19 cellular contexts compared by ENCODE assay signal in the genomic region with DNA sequence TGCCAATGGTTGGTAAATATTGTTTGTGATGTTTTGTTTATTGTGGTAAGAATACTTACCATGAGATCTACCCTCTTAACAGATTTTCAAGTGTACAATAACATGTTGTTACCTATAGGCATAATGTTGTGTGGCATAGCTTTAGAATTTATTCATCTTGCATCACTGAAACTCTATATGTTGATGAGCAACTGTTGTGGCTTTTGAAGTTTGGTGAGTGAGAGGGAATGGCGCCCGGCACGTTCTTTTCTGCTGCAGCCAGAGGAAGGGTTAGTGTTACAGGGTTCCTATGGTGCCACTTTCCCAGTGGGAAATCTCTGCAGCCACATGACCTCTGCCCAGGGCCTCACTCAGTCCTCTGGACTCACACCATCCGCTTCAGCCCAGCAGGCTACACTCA.
DNase-seq lines count a peak whose midpoint lies in the region; ATAC-seq, FAIRE-seq and TF ChIP-seq lines count a peak whose summit lies in the region.
"Had no signal": no experiment of that assay in that cellular context is flagged by ENCODE, and none has a peak within 500 bp of the region (broad histone marks: within the 10 kb centered on the region; RNA-seq: fewer than 3 reads in every experiment).

No MANE protein-coding gene starts in this region.

- H3K23me2 ChIP-seq in H1 (ENCODE audit: low read depth, low read length) = no peaks in the 10 kb centered on the region

- H3K4me1 ChIP-seq in GM23338 (ENCODE audit: insufficient read depth) = peaks cover 17% of the 10 kb centered on the region
- H3K4me1 ChIP-seq in H1 (replicated peaks in 1 of 4; ENCODE audit: control insufficient read depth in 3 of 4, insufficient read depth in 4 of 4, low read length in 3 of 4) = peaks cover 0 to 13% (median 4%) of the 10 kb centered on the region in 4 experiments; a peak in 3 of 7 replicates
- H3K4me1 ChIP-seq in neuronal stem cell (ENCODE audit: control insufficient read depth in 2 of 2, insufficient read depth in 1 of 2, low read depth in 1 of 2, low read length in 2 of 2) = peaks cover 5 to 6% of the 10 kb centered on the region in 2 donors
- peaks cover 0 to 5% of the 10 kb centered on the region in 2 donors for H3K4me1 ChIP-seq in left lung

- no peak overlapping the region for H3K4me3 Mint-ChIP-seq in GM23338
- H3K4me3 Mint-ChIP-seq: B cell; CD8-positive, alpha-beta T cell; H9; IgD-negative memory B cell had no signal

- H3K79me2 ChIP-seq in GM23338 (replicated peaks; ENCODE audit: insufficient read depth) = no peaks in the 10 kb centered on the region
- H3K79me2 ChIP-seq in H1 (ENCODE audit: control insufficient read depth in 1 of 2, insufficient read depth in 2 of 2, low read length in 2 of 2) = no peaks in the 10 kb centered on the region

- H3K18ac ChIP-seq in H1 (ENCODE audit: extremely low read depth, low read length) (no peak overlapping the region), neuronal stem cell (ENCODE audit: low read length) (peak overlapping the region; percentile 31)

- no peak overlapping the region for H3K9ac ChIP-seq in H1 (replicated peaks in 1 of 4; ENCODE audit: extremely low read depth in 1 of 4, low read depth in 3 of 4, low read length in 3 of 4)
- H3K9ac ChIP-seq in neuronal stem cell (ENCODE audit: low read depth, low read length, poor library complexity) = no peak overlapping the region
- H3K9ac ChIP-seq: BLaER1 treated with 17β-estradiol and CSF1 and Interleukin-3, amounts not matched to agents 10 nM and 100 nM; GM23248 had no signal

- H3K27me3 ChIP-seq in GM23338 (ENCODE audit: insufficient read depth) = no peaks in the 10 kb centered on the region
- H3K27me3 ChIP-seq in H1 (replicated peaks in 1 of 4; ENCODE audit: control insufficient read depth in 3 of 4, extremely low read depth in 1 of 4, insufficient read depth in 3 of 4, low read length in 3 of 4) = no peaks in the 10 kb centered on the region
- no peaks in the 10 kb centered on the region for H3K27me3 ChIP-seq in neuronal stem cell (ENCODE audit: control insufficient read depth in 3 of 3, insufficient read depth in 3 of 3, low read depth in 1 of 3, low read length in 3 of 3)
- no peaks in the 10 kb centered on the region for H3K27me3 ChIP-seq in left lung
- peaks cover 0 to 6% (median 0%) of the 10 kb centered on the region in 45 donors for H3K27me3 ChIP-seq in dorsolateral prefrontal cortex
- H3K27me3 ChIP-seq: BLaER1 treated with 17β-estradiol and CSF1 and Interleukin-3, amounts not matched to agents 10 nM and 100 nM had no signal

- H3K23ac ChIP-seq in H1 (ENCODE audit: insufficient read length) (no peak overlapping the region), neuronal stem cell (ENCODE audit: low read depth, low read length, poor library complexity) (peak overlapping the region; percentile 65)

- 79% methylated on average over 4 of the region's 4 CpGs; no CpG with 5 or more reads in 1 of the 2 experiments for WGBS in H1 (ENCODE audit: extremely low coverage in 1 of 2, insufficient coverage in 1 of 2, insufficient read length in 1 of 2, insufficient replicate concordance in 2 of 2, low coverage in 1 of 2, low lambda C conversion rate in 2 of 2, missing lambda C conversion rate in 1 of 2), 2 experiments
- no CpG with 5 or more reads among the region's 4 CpGs for WGBS in neuronal stem cell (ENCODE audit: extremely low coverage in 2 of 2, insufficient read length in 2 of 2, insufficient replicate concordance in 1 of 2), 2 donors

- TF ChIP-seq RAD21 in H1 (IDR thresholded peaks at IDR 0.05 in 1 of 2, conservative IDR thresholded peaks at IDR 0.05 in 1 of 2; ENCODE audit: low read depth in 2 of 2, low read length in 2 of 2) = no peak

- H2BK15ac ChIP-seq in H1 (ENCODE audit: low read length) (no peak overlapping the region), neuronal stem cell (ENCODE audit: low read length) (peak overlapping the region; percentile 40)

- H3K9me3 ChIP-seq in H1 (ENCODE audit: insufficient read depth in 2 of 2, low read depth in 1 of 2, low read length in 1 of 2) (peaks cover 0 to 4% of the 10 kb centered on the region in 2 experiments; a peak in 1 of 4 replicates), neuronal stem cell (replicated peaks in 1 of 2; ENCODE audit: control insufficient read depth in 2 of 2, insufficient read depth in 1 of 2, low read depth in 1 of 2, low read length in 2 of 2) (no peaks in the 10 kb centered on the region), left lung (no peaks in the 10 kb centered on the region)
- H3K9me3 ChIP-seq: BLaER1 treated with 17β-estradiol and CSF1 and Interleukin-3, amounts not matched to agents 10 nM and 100 nM had no signal

- H3K27ac ChIP-seq in GM23338 (ENCODE audit: low read depth) (no peak overlapping the region), H1 (ENCODE audit: low read depth, low read length) (no peak overlapping the region), neuronal stem cell (replicated peaks; ENCODE audit: low read length) (no peak overlapping the region), left lung (no peak overlapping the region), dorsolateral prefrontal cortex (no peak overlapping the region)
- H3K27ac ChIP-seq: BLaER1 treated with 17β-estradiol and CSF1 and Interleukin-3, amounts not matched to agents 10 nM and 100 nM; GM23248 had no signal

- H3K79me1 ChIP-seq in H1 (ENCODE audit: low read depth, low read length) (no peaks in the 10 kb centered on the region), neuronal stem cell (ENCODE audit: low read depth, low read length) (no peaks in the 10 kb centered on the region)

- peaks cover 3% of the 10 kb centered on the region; the same call in 1 of the 3 replicates for H3K9me3 Mint-ChIP-seq in GM23338
- H3K9me3 Mint-ChIP-seq: H9 had no signal

- no peak overlapping the region for H3K27ac Mint-ChIP-seq in GM23338
- H3K27ac Mint-ChIP-seq: B cell; CD8-positive, alpha-beta T cell; H9; IgD-negative memory B cell had no signal

- FAIRE-seq in H1 (lab: Jason Lieb, UNC) = no peak
- FAIRE-seq: G401.6, GM12892, GM18507, HepG2 had no signal

- H3K36me3 Mint-ChIP-seq in GM23338 (ENCODE audit: low read depth) = no peaks in the 10 kb centered on the region
- H3K36me3 Mint-ChIP-seq: CD8-positive, alpha-beta T cell had no signal

- ATAC-seq in GM23338 (no peak), left lung (no peak)
- ATAC-seq: CD8-positive, alpha-beta T cell; HepG2 had no signal

- H3K4ac ChIP-seq in H1 (replicated peaks; ENCODE audit: insufficient read length, low read depth, low read length) (no peak overlapping the region), neuronal stem cell (ENCODE audit: low read length) (no peak overlapping the region)

- H3K4me2 ChIP-seq in GM23338 = no peak overlapping the region
- no peak overlapping the region for H3K4me2 ChIP-seq in H1 (ENCODE audit: insufficient read depth in 1 of 2, low read depth in 2 of 2, low read length in 2 of 2)
- H3K4me2 ChIP-seq in neuronal stem cell (ENCODE audit: insufficient read depth, low read length, poor library complexity, severe bottlenecking) = no peak overlapping the region
- H3K4me2 ChIP-seq: BLaER1 treated with 17β-estradiol and CSF1 and Interleukin-3, amounts not matched to agents 10 nM and 100 nM had no signal

- H4K8ac ChIP-seq in H1 (ENCODE audit: extremely low read depth, insufficient read depth, low read length) (no peak overlapping the region), neuronal stem cell (ENCODE audit: low read depth, low read length) (no peak overlapping the region)

- DNase-seq in GM23338 (ENCODE audit: low spot score) (no peak), H1 (ENCODE audit: low read depth in 1 of 2, low spot score in 2 of 2) (no peak), neuronal stem cell (ENCODE audit: low spot score) (no peak), left lung (no peak), dorsolateral prefrontal cortex (no peak)
- no peak for DNase-seq in activated effector memory CD4-positive, alpha-beta T cell treated with Interleukin-2 at 50 U/mL for 16 hours
- DNase-seq: CD8-positive, alpha-beta T cell; DMS 273 treated with DMSO at 0.1 percent for 48 hours; DMS53; DND-41; GM23248; H9 had no signal

- POLR2A ChIA-PET in H1 (lab: Charles Lee; ENCODE audit: partially characterized antibody) = interaction anchor here (1.1 to 1.2 kb wide), 2 partner anchors 12 to 28 kb away, joined by 3 read pairs; no protein-coding TSS in a partner anchor

- H3K14ac ChIP-seq in H1 (ENCODE audit: insufficient read length) (no peak overlapping the region), neuronal stem cell (ENCODE audit: low read length) (no peak overlapping the region)

- CTCF ChIA-PET in H1 (lab: Charles Lee; ENCODE audit: partially characterized antibody) = interaction anchor here (1.2 to 1.5 kb wide), 3 partner anchors 12 to 65 kb away, joined by 3 to 4 read pairs (median 4); no protein-coding TSS in a partner anchor

- H2AK5ac ChIP-seq in H1 (ENCODE audit: low read depth, low read length) (no peak overlapping the region), neuronal stem cell (ENCODE audit: low read depth, low read length) (peak overlapping the region; percentile 46)

- H3K56ac ChIP-seq in H1 (replicated peaks; ENCODE audit: insufficient read length, low read depth, low read length) = no peak overlapping the region

- no peak overlapping the region for H2BK20ac ChIP-seq in H1 (ENCODE audit: low read length)

- H3K27me3 Mint-ChIP-seq in GM23338 (ENCODE audit: insufficient read depth, low read depth, poor library complexity) = no peaks in the 10 kb centered on the region
- H3K27me3 Mint-ChIP-seq: B cell had no signal

- no peak for TF ChIP-seq CTCF in GM23338 (conservative IDR thresholded peaks at IDR 0.05; ENCODE audit: low read depth in 2 of 2)
- TF ChIP-seq CTCF in H1 (IDR thresholded peaks at IDR 0.05; ENCODE audit: control extremely low read depth in 1 of 3, insufficient read depth in 1 of 3, low read depth in 1 of 3, low read length in 3 of 3) = no peak
- TF ChIP-seq CTCF in left lung (IDR thresholded peaks at IDR 0.05) = no peak
- TF ChIP-seq CTCF in dorsolateral prefrontal cortex (IDR thresholded peaks at IDR 0.05 in 54 of 56, conservative IDR thresholded peaks at IDR 0.05 in 2 of 56; ENCODE audit: low read depth in 1 of 56, partially characterized antibody in 56 of 56) = no peak

- peaks cover 16% of the 10 kb centered on the region for H3K4me1 Mint-ChIP-seq in GM23338
- H3K4me1 Mint-ChIP-seq: B cell had no signal

- H4K5ac ChIP-seq in H1 (ENCODE audit: insufficient read length, low read depth, low read length) = no peak overlapping the region

- H4K20me1 ChIP-seq in GM23338 (replicated peaks; ENCODE audit: insufficient read depth) = no peaks in the 10 kb centered on the region
- no peaks in the 10 kb centered on the region for H4K20me1 ChIP-seq in H1 (replicated peaks in 1 of 2; ENCODE audit: control insufficient read depth in 1 of 2, insufficient read depth in 2 of 2, low read length in 2 of 2)
- H4K20me1 ChIP-seq: BLaER1 treated with 17β-estradiol and CSF1 and Interleukin-3, amounts not matched to agents 10 nM and 100 nM had no signal

- TF ChIP-seq EP300 in H1 (IDR thresholded peaks at IDR 0.05; ENCODE audit: borderline replicate concordance in 1 of 2, low read depth in 2 of 2, low read length in 2 of 2) = no peak

- no peaks in the 10 kb centered on the region for H3F3A ChIP-seq in GM23338 (replicated peaks; ENCODE audit: low read depth)

- TF ChIP-seq POLR2A in H1 (IDR thresholded peaks at IDR 0.05; ENCODE audit: control extremely low read depth in 1 of 2, low read depth in 2 of 2, low read length in 2 of 2) = no peak

- H4K91ac ChIP-seq in H1 (replicated peaks; ENCODE audit: insufficient read length, low read length) (peak overlapping the region; percentile 72), neuronal stem cell (ENCODE audit: low read depth, low read length, poor library complexity) (no peak overlapping the region)

- H2BK12ac ChIP-seq in H1 (ENCODE audit: low read depth, low read length) (no peak overlapping the region), neuronal stem cell (ENCODE audit: low read length) (no peak overlapping the region)

- H3K4me3 ChIP-seq in GM23338 (no peak overlapping the region), H1 (ENCODE audit: extremely low read depth in 1 of 4, insufficient read depth in 2 of 4, low read depth in 3 of 4, low read length in 4 of 4) (no peak overlapping the region), neuronal stem cell (ENCODE audit: low read length in 2 of 2) (no peak overlapping the region), left lung (no peak overlapping the region), dorsolateral prefrontal cortex (no peak overlapping the region)
- H3K4me3 ChIP-seq: BLaER1 treated with 17β-estradiol and CSF1 and Interleukin-3, amounts not matched to agents 10 nM and 100 nM; GM23248 had no signal

- intact Hi-C loops in left lung (cut with DNase I) (no loop called here), dorsolateral prefrontal cortex (cut with DNase I) (no loop called here)

- H3K9me2 ChIP-seq in GM23338 (ENCODE audit: insufficient read depth) = no peaks in the 10 kb centered on the region

- H3K36me3 ChIP-seq in GM23338 (ENCODE audit: insufficient read depth) (no peaks in the 10 kb centered on the region), H1 (ENCODE audit: control insufficient read depth in 2 of 4, insufficient read depth in 4 of 4, low read length in 3 of 4) (no peaks in the 10 kb centered on the region), neuronal stem cell (replicated peaks in 1 of 2; ENCODE audit: control insufficient read depth in 2 of 2, insufficient read depth in 2 of 2, low read length in 2 of 2) (peaks cover 0 to 7% of the 10 kb centered on the region in 2 donors), left lung (no peaks in the 10 kb centered on the region)
- H3K36me3 ChIP-seq: BLaER1 treated with 17β-estradiol and CSF1 and Interleukin-3, amounts not matched to agents 10 nM and 100 nM had no signal

- H2BK120ac ChIP-seq in H1 (replicated peaks; ENCODE audit: low read depth, low read length) = no peak overlapping the region
- H2BK120ac ChIP-seq in neuronal stem cell (ENCODE audit: low read depth, low read length) = no peak overlapping the region

- H2BK5ac ChIP-seq in H1 (ENCODE audit: low read depth, low read length) = no peak overlapping the region
- H2BK5ac ChIP-seq in neuronal stem cell (ENCODE audit: low read length) = no peak overlapping the region

- H2AFZ ChIP-seq in GM23338 (peak overlapping the region; percentile 49; the same call in 1 of the 2 replicates), H1 (ENCODE audit: low read length) (0 out of 2 replicates have a peak overlapping the region, but pooled peaks have one; percentile 65), neuronal stem cell (ENCODE audit: low read length) (no peak overlapping the region)
- H2AFZ ChIP-seq: GM23248 had no signal
